ENCODE assay signal across 1 cellular context in genomic region chr15:41791547-41791937, GRCh38.
TF ChIP-seq lines count a peak whose summit lies in the region.

No MANE protein-coding gene starts in this region.

TF ChIP-seq in IMR-90, 13 proteins besides CTCF, POLR2A, EP300 and RAD21 (continued from another document):
- no peak for TF ChIP-seq MAZ (IDR thresholded peaks at IDR 0.05; ENCODE audit: borderline replicate concordance, low read depth, low read length)
- TF ChIP-seq BHLHE40 (IDR thresholded peaks at IDR 0.05; ENCODE audit: low read depth, low read length) = no peak
- no peak for TF ChIP-seq FOS (IDR thresholded peaks at IDR 0.05; ENCODE audit: low read depth, low read length)
TF ChIP-seq in IMR-90: peak in this region for 0.
